ENCODE assay signal across 15 cellular contexts in genomic region chr10:34121125-34121973, GRCh38.
A peak's percentile ranks its signal among the peaks of the same experiment; 100 is the strongest.
DNase-seq lines count a peak whose midpoint lies in the region; TF ChIP-seq lines count a peak whose summit lies in the region.
"Had no signal": no experiment of that assay in that cellular context is flagged by ENCODE, and none has a peak within 500 bp of the region (broad histone marks: within the 10 kb centered on the region; RNA-seq: fewer than 3 reads in every experiment).

No MANE protein-coding gene starts in this region.

- H3K4me1 Mint-ChIP-seq in chondrocyte (ENCODE audit: low read depth) (peaks cover 26% of the 10 kb centered on the region), nephron progenitor cell (peaks cover 41% of the 10 kb centered on the region)

- H3K4me3 ChIP-seq in NB4 (ENCODE audit: low read depth, low read length) (no peak overlapping the region), PC-9 (no peak overlapping the region)
- H3K4me3 ChIP-seq: ascending aorta, tibial nerve had no signal

- H2AFZ ChIP-seq in PC-9 = no peak overlapping the region

- H3K9me2 ChIP-seq in PC-9 (ENCODE audit: insufficient read depth) = no peaks in the 10 kb centered on the region

- H3F3A ChIP-seq in PC-9 (ENCODE audit: insufficient read depth, low read depth) = peaks cover 11% of the 10 kb centered on the region; the same call in 1 of the 2 replicates

- H3K79me2 ChIP-seq in PC-9 (ENCODE audit: low read depth) = no peaks in the 10 kb centered on the region

- H3K9me3 Mint-ChIP-seq in chondrocyte (ENCODE audit: low read depth) = no peaks in the 10 kb centered on the region
- no peaks in the 10 kb centered on the region for H3K9me3 Mint-ChIP-seq in nephron progenitor cell

- CTCF ChIA-PET in PC-9 (lab: Charles Lee) = no interaction called here

- no peaks in the 10 kb centered on the region for H3K36me3 ChIP-seq in PC-9 (ENCODE audit: low read depth)
- H3K36me3 ChIP-seq: ascending aorta had no signal

- no peak overlapping the region for H3K4me2 ChIP-seq in PC-9

- no peak for TF ChIP-seq CTCF in NB4 (IDR thresholded peaks at IDR 0.05; ENCODE audit: low read depth, low read length)
- TF ChIP-seq CTCF in chondrocyte (IDR thresholded peaks at IDR 0.05) = no peak
- no peak for TF ChIP-seq CTCF in nephron progenitor cell (IDR thresholded peaks at IDR 0.05)
- TF ChIP-seq CTCF in PC-9 (conservative IDR thresholded peaks at IDR 0.05) = no peak

- H3K4me3 Mint-ChIP-seq in chondrocyte (ENCODE audit: unreplicated experiment) = peak overlapping the region; percentile 33
- no peak overlapping the region for H3K4me3 Mint-ChIP-seq in nephron progenitor cell

- H3K27me3 Mint-ChIP-seq in chondrocyte (ENCODE audit: low read depth) = no peaks in the 10 kb centered on the region
- H3K27me3 Mint-ChIP-seq in nephron progenitor cell (ENCODE audit: low read depth, poor library complexity) = peaks cover under 1% of the 10 kb centered on the region

- no peak overlapping the region for H3K27ac ChIP-seq in PC-9
- H3K27ac ChIP-seq: 22Rv1, ascending aorta, tibial nerve had no signal

- H3K4me1 ChIP-seq in PC-9 (replicated peaks; ENCODE audit: insufficient read depth) = peaks cover 15% of the 10 kb centered on the region

- H3K36me3 Mint-ChIP-seq in chondrocyte (ENCODE audit: low read depth) = peaks cover 1% of the 10 kb centered on the region
- H3K36me3 Mint-ChIP-seq in nephron progenitor cell (ENCODE audit: low read depth) = peaks cover 14% of the 10 kb centered on the region

- DNase-seq in DMS153 treated with DMSO at 0.1 percent for 48 hours (lab: John Stamatoyannopoulos, UW; ENCODE audit: unreplicated experiment) = peak; percentile 1
- DNase-seq in DMS153 (lab: John Stamatoyannopoulos, UW) = no peak
- DNase-seq in NB4 (ENCODE audit: low read depth) = peak; percentile 27
- no peak for DNase-seq in chondrocyte (ENCODE audit: low spot score)
- no peak for DNase-seq in nephron progenitor cell
- DNase-seq in occipital lobe (lab: John Stamatoyannopoulos, UW) = no peak
- no peak for DNase-seq in PC-9
- no peak for DNase-seq in NCI-H146 treated with DMSO at 0.1 percent for 48 hours (lab: John Stamatoyannopoulos, UW; ENCODE audit: unreplicated experiment)
- DNase-seq: mesendoderm; NCI-H146; NK-92 treated with Interleukin-12 subunit alpha and Interleukin-12 subunit beta, amount 100 ng/mL, for 24 hours; right cardiac atrium had no signal

- H4K20me1 ChIP-seq in PC-9 (ENCODE audit: insufficient read depth) = no peaks in the 10 kb centered on the region

- intact Hi-C loops in PC-9 (cut with micrococcal nuclease; ENCODE audit: unreplicated experiment) = loop anchor here (5.0 kb wide), 1 partner anchor 789 kb away; the partner anchor contains the start of gene NRP1

- peak overlapping the region; percentile 71 for H3K27ac Mint-ChIP-seq in chondrocyte (ENCODE audit: unreplicated experiment)
- peak overlapping the region; percentile 80 for H3K27ac Mint-ChIP-seq in nephron progenitor cell

- no peaks in the 10 kb centered on the region; the same call in 1 of the 2 replicates for H3K9me3 ChIP-seq in PC-9 (ENCODE audit: insufficient read depth, low read depth)
- H3K9me3 ChIP-seq: ascending aorta, tibial nerve had no signal

- no peaks in the 10 kb centered on the region for H3K27me3 ChIP-seq in PC-9 (ENCODE audit: insufficient read depth, low read depth)
- H3K27me3 ChIP-seq: ascending aorta, tibial nerve had no signal

- POLR2A ChIA-PET in PC-9 (lab: Charles Lee; ENCODE audit: unreplicated experiment) = no interaction called here

- TF ChIP-seq POLR2A in NB4 (IDR thresholded peaks at IDR 0.05; ENCODE audit: extremely low read depth, insufficient read length) = no peak

- BruUV-seq in PC-9 (replicated peaks; lab: Mats Ljungman, UMichigan) = no TSS peak

Comparison
In these comparisons a context has a peak if more than half of its experiments do, and no peak if none do; other contexts are left out.
1. DNase-seq: peak in DMS153 treated with DMSO at 0.1 percent for 48 hours (single experiment) and NB4 (single experiment); none in DMS153 (single experiment), chondrocyte (single experiment), nephron progenitor cell (single experiment), occipital lobe (single experiment), PC-9 (0 of 2) and NCI-H146 treated with DMSO at 0.1 percent for 48 hours (single experiment).